23 cellular contexts compared by ENCODE assay signal in genomic region chr2:8527676-8528075, GRCh38.
"Had no signal": no experiment of that assay in that cellular context is flagged by ENCODE, and none has a peak within 500 bp of the region (broad histone marks: within the 10 kb centered on the region; RNA-seq: fewer than 3 reads in every experiment).

No MANE protein-coding gene starts in this region.

- H3K36me3 ChIP-seq: ascending aorta, cardiac muscle cell, gastrocnemius medialis, lower lobe of right lung, spleen, transverse colon had no signal

- H3K27ac Mint-ChIP-seq: activated CD4-positive, alpha-beta memory T cell treated with anti-CD3 and anti-CD28 coated beads for 36 hours; activated CD4-positive, alpha-beta T cell treated with anti-CD3 and anti-CD28 coated beads, Interleukin-2, amount 10 ng/mL, durations not matched to agents 24 days and 14 days; activated naive CD4-positive, alpha-beta T cell treated with anti-CD3 and anti-CD28 coated beads, Interleukin-2, amount 10 ng/mL, durations not matched to agents 7 days and 5 days; activated naive CD8-positive, alpha-beta T cell treated with anti-CD3 and anti-CD28 coated beads, Interleukin-2, amount 10 ng/mL, durations not matched to agents 7 days and 5 days; activated T-cell treated with anti-CD3 and anti-CD28 coated beads, Interleukin-2, amount 50 U/mL, for 24 hours had no signal

- H3K36me3 Mint-ChIP-seq: brain had no signal

- H3K4me1 ChIP-seq: ascending aorta had no signal

- H3K27me3 Mint-ChIP-seq: activated CD4-positive, alpha-beta memory T cell treated with anti-CD3 and anti-CD28 coated beads for 36 hours; activated CD4-positive, alpha-beta T cell treated with anti-CD3 and anti-CD28 coated beads, Interleukin-2, amount 10 ng/mL, durations not matched to agents 24 days and 14 days; activated naive CD8-positive, alpha-beta T cell treated with anti-CD3 and anti-CD28 coated beads, Interleukin-2, amount 10 ng/mL, durations not matched to agents 7 days and 5 days; activated T-cell treated with anti-CD3 and anti-CD28 coated beads, Interleukin-2, amount 50 U/mL, for 24 hours; effector memory CD8-positive, alpha-beta T cell; natural killer cell treated with Interleukin-12 subunit alpha and Interleukin-12 subunit beta and Interleukin-15 and Interleukin-18, amount 100 ng/mL, for 72 hours had no signal

- H3K27ac ChIP-seq: ascending aorta, cardiac muscle cell, coronary artery, gastrocnemius medialis, hepatocyte, lower lobe of right lung, testis, transverse colon had no signal

- H3K9me3 ChIP-seq: gastrocnemius medialis, testis had no signal

- H3K4me3 Mint-ChIP-seq: activated CD4-positive, alpha-beta memory T cell treated with anti-CD3 and anti-CD28 coated beads for 36 hours; activated CD4-positive, alpha-beta T cell treated with anti-CD3 and anti-CD28 coated beads, Interleukin-2, amount 10 ng/mL, durations not matched to agents 24 days and 14 days; activated naive CD4-positive, alpha-beta T cell treated with anti-CD3 and anti-CD28 coated beads, Interleukin-2, amount 10 ng/mL, durations not matched to agents 7 days and 5 days; activated naive CD8-positive, alpha-beta T cell treated with anti-CD3 and anti-CD28 coated beads, Interleukin-2, amount 10 ng/mL, durations not matched to agents 7 days and 5 days; activated T-cell treated with anti-CD3 and anti-CD28 coated beads, Interleukin-2, amount 50 U/mL, for 24 hours; brain; effector memory CD8-positive, alpha-beta T cell; natural killer cell treated with Interleukin-12 subunit alpha and Interleukin-12 subunit beta and Interleukin-15 and Interleukin-18, amount 100 ng/mL, for 72 hours had no signal

- H2AFZ ChIP-seq: hepatocyte had no signal

- H3K4me3 ChIP-seq: ascending aorta, cardiac muscle cell, coronary artery, gastrocnemius medialis, hepatocyte, lower lobe of right lung, spleen, testis, transverse colon had no signal

- H3K4me2 ChIP-seq: hepatocyte had no signal

- DNase-seq: activated CD4-positive, alpha-beta memory T cell treated with anti-CD3 and anti-CD28 coated beads for 36 hours; activated CD4-positive, alpha-beta T cell treated with anti-CD3 and anti-CD28 coated beads, Interleukin-2, amount 10 ng/mL, durations not matched to agents 24 days and 14 days; activated CD4-positive, CD25-positive, alpha-beta regulatory T cell treated with anti-CD3 and anti-CD28 coated beads, Interleukin-2, amount 50 U/mL, for 72 hours; activated CD8-positive, alpha-beta memory T cell treated with anti-CD3 and anti-CD28 coated beads, Interleukin-2, amount 50 U/mL, for 48 hours; activated gamma-delta T cell; activated naive CD4-positive, alpha-beta T cell treated with anti-CD3 and anti-CD28 coated beads, Interleukin-2, amount 10 ng/mL, durations not matched to agents 7 days and 5 days; activated naive CD8-positive, alpha-beta T cell treated with anti-CD3 and anti-CD28 coated beads, Interleukin-2, amount 10 ng/mL, durations not matched to agents 7 days and 5 days; activated T-cell treated with anti-CD3 and anti-CD28 coated beads, Interleukin-2, amount 50 U/mL, for 24 hours; effector memory CD8-positive, alpha-beta T cell; gastrocnemius medialis; lower lobe of right lung; mesendoderm; spleen; stimulated activated naive CD8-positive, alpha-beta T cell treated with anti-CD3 and anti-CD28 coated beads, Interleukin-15, Interleukin-2, amounts not matched to agents 100 U/mL and 50 U/mL, for 24 hours; T1000; testis; transverse colon had no signal

- H3K79me2 ChIP-seq: hepatocyte had no signal

- H3K27me3 ChIP-seq: ascending aorta, cardiac muscle cell, gastrocnemius medialis, hepatocyte, spleen, testis, transverse colon had no signal

- ATAC-seq: effector memory CD8-positive, alpha-beta T cell; gastrocnemius medialis; lower lobe of right lung; natural killer cell treated with Interleukin-12 subunit alpha and Interleukin-12 subunit beta and Interleukin-15 and Interleukin-18, amount 100 ng/mL, for 72 hours; stimulated activated naive CD8-positive, alpha-beta T cell treated with anti-CD3 and anti-CD28 coated beads, Interleukin-15, Interleukin-2, amounts not matched to agents 100 U/mL and 50 U/mL, for 24 hours had no signal
